Comparison of ENCODE assay signal across 15 cellular contexts in genomic region chr5:115381911-115382662, GRCh38.
DNase-seq lines count a peak whose midpoint lies in the region; ATAC-seq and TF ChIP-seq lines count a peak whose summit lies in the region.
"Had no signal": no experiment of that assay in that cellular context is flagged by ENCODE, and none has a peak within 500 bp of the region (broad histone marks: within the 10 kb centered on the region; RNA-seq: fewer than 3 reads in every experiment).

No MANE protein-coding gene starts in this region.

- CTCF ChIA-PET in OCI-LY7 (lab: Charles Lee; ENCODE audit: unreplicated experiment): no interaction called here

- no TSS peak for BruUV-seq in OCI-LY7 (replicated peaks; lab: Mats Ljungman, UMichigan)

- no peaks in the 10 kb centered on the region for H4K20me1 ChIP-seq in OCI-LY7 (ENCODE audit: insufficient read depth, low read length)

- H2AFZ ChIP-seq in OCI-LY7 (ENCODE audit: low read length): no peak overlapping the region

- peaks cover 15 to 31% (median 16%) of the 10 kb centered on the region in 3 donors for H3K4me1 ChIP-seq in skeletal muscle tissue (ENCODE audit: control insufficient read depth in 3 of 3, insufficient read depth in 3 of 3, low read length in 3 of 3)
- H3K4me1 ChIP-seq in OCI-LY7 (ENCODE audit: insufficient read depth, low read length, poor library complexity, severe bottlenecking): no peaks in the 10 kb centered on the region

- intact Hi-C loops in OCI-LY7 (cut with micrococcal nuclease; ENCODE audit: unreplicated experiment): loop anchor here (10.0 kb wide), 1 partner anchor 203 kb away; no protein-coding TSS in a partner anchor

- H3K27me3 ChIP-seq in WERI-Rb-1 (ENCODE audit: insufficient read depth, low read depth, severe bottlenecking) (no peaks in the 10 kb centered on the region), skeletal muscle tissue (ENCODE audit: control insufficient read depth in 3 of 3, insufficient read depth in 3 of 3, low read length in 3 of 3) (no peaks in the 10 kb centered on the region)

- no peak overlapping the region for H3K4me2 ChIP-seq in OCI-LY7 (ENCODE audit: low read length)

- H3K9me3 ChIP-seq in WERI-Rb-1 (ENCODE audit: severe bottlenecking): no peaks in the 10 kb centered on the region
- H3K9me3 ChIP-seq in skeletal muscle tissue (ENCODE audit: control insufficient read depth in 3 of 3, low read length in 3 of 3): peaks cover 0 to 2% (median 0%) of the 10 kb centered on the region in 3 donors
- no peaks in the 10 kb centered on the region for H3K9me3 ChIP-seq in OCI-LY7 (ENCODE audit: low read length)

- H3K79me2 ChIP-seq in OCI-LY7 (ENCODE audit: insufficient read depth, low read depth, low read length): no peaks in the 10 kb centered on the region

- in situ Hi-C loops in G401 (cut with HindIII; ENCODE audit: low sequenced_read_pairs): no loop called here

- H3K4me3 ChIP-seq in WERI-Rb-1 (ENCODE audit: low read depth, low read length) (no peak overlapping the region), fibroblast of mammary gland (ENCODE audit: control insufficient read depth, low read depth, low read length) (no peak overlapping the region), skeletal muscle tissue (ENCODE audit: low read length in 3 of 3) (no peak overlapping the region), OCI-LY7 (ENCODE audit: low read depth, low read length, poor library complexity, severe bottlenecking) (no peak overlapping the region)
- H3K4me3 ChIP-seq: SK-N-MC had no signal

- no peak overlapping the region for H3K9ac ChIP-seq in skeletal muscle tissue (ENCODE audit: low read depth in 1 of 3, low read length in 3 of 3)

- no peak for ATAC-seq in HG02973 (IDR thresholded peaks at IDR 0.05; ENCODE audit: unreplicated experiment)

- TF ChIP-seq CTCF in WERI-Rb-1 (IDR thresholded peaks at IDR 0.05; ENCODE audit: low read depth, low read length): no peak
- no peak for TF ChIP-seq CTCF in fibroblast of mammary gland (conservative IDR thresholded peaks at IDR 0.05; ENCODE audit: control insufficient read depth, insufficient read depth, low read depth, low read length)
- no peak for TF ChIP-seq CTCF in OCI-LY7 (conservative IDR thresholded peaks at IDR 0.05; ENCODE audit: low read length)

- DNase-seq in G401 (ENCODE audit: low spot score) (peak; percentile 46), WERI-Rb-1 (peak; percentile 62), fibroblast of mammary gland (ENCODE audit: low read depth) (peak; percentile 35), OCI-LY7 (ENCODE audit: low spot score) (no peak), NCI-H2227 treated with DMSO at 0.1 percent for 48 hours (lab: John Stamatoyannopoulos, UW) (no peak)
- DNase-seq: DMS 273 treated with DMSO at 0.1 percent for 48 hours; DND-41; GDM1; NCI-H1694 treated with DMSO at 0.1 percent for 48 hours; NCI-H524 treated with DMSO at 0.1 percent for 48 hours; NK-92 treated with Interleukin-12 subunit alpha and Interleukin-12 subunit beta, amount 100 ng/mL, for 24 hours; SHP77 had no signal

- POLR2A ChIA-PET in OCI-LY7 (lab: Charles Lee): interaction anchor here (0.7 to 0.9 kb wide), 2 partner anchors 30 to 89 kb away, joined by 3 to 4 read pairs; no protein-coding TSS in a partner anchor

- no peak overlapping the region for H3K27ac ChIP-seq in WERI-Rb-1
- peak overlapping the region; percentile 10 for H3K27ac ChIP-seq in skeletal muscle tissue (ENCODE audit: low read depth, low read length)
- H3K27ac ChIP-seq in OCI-LY7 (ENCODE audit: low read depth, low read length, poor library complexity, severe bottlenecking): no peak overlapping the region
- H3K27ac ChIP-seq: SK-N-MC had no signal

- no peaks in the 10 kb centered on the region for H3K36me3 ChIP-seq in WERI-Rb-1
- no peaks in the 10 kb centered on the region for H3K36me3 ChIP-seq in skeletal muscle tissue (ENCODE audit: control insufficient read depth in 3 of 3, insufficient read depth in 3 of 3, low read length in 3 of 3)
- H3K36me3 ChIP-seq in OCI-LY7 (ENCODE audit: insufficient read depth, low read length): no peaks in the 10 kb centered on the region

- H3K9me2 ChIP-seq in OCI-LY7 (ENCODE audit: insufficient read depth, low read length): no peaks in the 10 kb centered on the region

Comparison
In these comparisons a context has a peak if more than half of its experiments do, and no peak if none do; other contexts are left out.
1. DNase-seq: peak in G401 (single experiment), WERI-Rb-1 (single experiment) and fibroblast of mammary gland (single experiment); none in OCI-LY7 (single experiment) and NCI-H2227 treated with DMSO at 0.1 percent for 48 hours (single experiment).